In the genomic region with DNA sequence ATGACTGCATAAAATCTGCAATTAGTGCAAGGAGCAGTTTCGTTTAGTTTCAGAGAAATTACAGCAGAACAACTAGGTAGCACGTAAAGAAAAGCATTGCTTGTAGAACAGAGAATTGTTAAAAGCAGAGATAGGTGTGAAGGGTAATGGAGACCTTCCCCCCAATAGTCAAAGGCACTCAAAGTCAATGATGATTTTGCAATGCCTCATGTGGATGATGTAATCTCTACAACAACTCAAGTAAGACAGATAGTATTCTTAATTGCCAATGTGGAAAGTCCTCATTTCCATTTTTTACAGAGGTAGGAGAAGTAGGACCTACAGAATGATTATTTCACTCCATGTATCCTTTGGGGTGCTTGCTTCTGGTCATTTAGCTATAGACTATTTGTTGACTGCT, we compare ENCODE assay signal across 32 cellular contexts.
"Had no signal": no experiment of that assay in that cellular context is flagged by ENCODE, and none has a peak within 500 bp of the region (broad histone marks: within the 10 kb centered on the region; RNA-seq: fewer than 3 reads in every experiment).

No MANE protein-coding gene starts in this region.

- H3K4me1 ChIP-seq: adrenal gland, breast epithelium, colonic mucosa, foreskin keratinocyte, gastrocnemius medialis, heart right ventricle had no signal

- H3K4me3 ChIP-seq: adrenal gland, breast epithelium, cardiac muscle cell, colonic mucosa, esophagus muscularis mucosa, gastrocnemius medialis, heart right ventricle, hepatocyte had no signal

- H3K36me3 ChIP-seq: adrenal gland, breast epithelium, cardiac muscle cell, colonic mucosa, esophagus muscularis mucosa, gastrocnemius medialis, heart right ventricle, WERI-Rb-1 had no signal

- ATAC-seq: activated CD4-positive, CD25-positive, alpha-beta regulatory T cell treated with anti-CD3 and anti-CD28 coated beads, Interleukin-2, amount 50 U/mL, for 24 hours; activated CD8-positive, alpha-beta memory T cell treated with anti-CD3 and anti-CD28 coated beads, Interleukin-2, amount 10 ng/mL, durations not matched to agents 7 days and 5 days; activated CD8-positive, alpha-beta T cell treated with anti-CD3 and anti-CD28 coated beads, Interleukin-2, amount 10 ng/mL, durations not matched to agents 7 days and 5 days; activated naive CD8-positive, alpha-beta T cell treated with anti-CD3 and anti-CD28 coated beads, Interleukin-2, amount 50 U/mL, for 24 hours; foreskin keratinocyte; gastrocnemius medialis; heart right ventricle; T-helper 17 cell had no signal

- H3K4me2 ChIP-seq: hepatocyte had no signal

- H3K9me3 ChIP-seq: adrenal gland, colonic mucosa, esophagus muscularis mucosa, gastrocnemius medialis had no signal

- H3K27ac ChIP-seq: adrenal gland, breast epithelium, cardiac muscle cell, colonic mucosa, esophagus muscularis mucosa, foreskin keratinocyte, gastrocnemius medialis, heart right ventricle, hepatocyte, WERI-Rb-1 had no signal

- DNase-seq: activated B cell treated with CpG ODN at 0.5 μM for 24 hours; activated CD4-positive, alpha-beta T cell treated with anti-CD3 and anti-CD28 coated beads for 48 hours; activated CD4-positive, alpha-beta T cell treated with anti-CD3 and anti-CD28 coated beads, Interleukin-2, amount 50 U/mL, for 1 hour; activated CD4-positive, alpha-beta T cell treated with anti-CD3 and anti-CD28 coated beads, Interleukin-2, amount 50 U/mL, for 48 hours; activated CD8-positive, alpha-beta memory T cell treated with anti-CD3 and anti-CD28 coated beads, Interleukin-2, amount 10 ng/mL, durations not matched to agents 7 days and 5 days; activated CD8-positive, alpha-beta memory T cell treated with anti-CD3 and anti-CD28 coated beads, Interleukin-2, amount 50 U/mL, for 4 hours; activated CD8-positive, alpha-beta T cell treated with anti-CD3 and anti-CD28 coated beads, Interleukin-2, amount 10 ng/mL, durations not matched to agents 7 days and 5 days; activated effector memory CD4-positive, alpha-beta T cell treated with anti-CD3 and anti-CD28 coated beads, Interleukin-2, amount 50 U/mL, for 16 hours; activated naive CD4-positive, alpha-beta T cell treated with anti-CD3 and anti-CD28 coated beads for 36 hours; activated naive CD8-positive, alpha-beta T cell treated with anti-CD3 and anti-CD28 coated beads for 36 hours; activated naive CD8-positive, alpha-beta T cell treated with anti-CD3 and anti-CD28 coated beads, Interleukin-2, amount 50 U/mL, for 24 hours; activated T-cell treated with anti-CD3 and anti-CD28 coated beads, Interleukin-2, amount 50 U/mL, for 1 hour; activated T-cell treated with anti-CD3 and anti-CD28 coated beads, Interleukin-2, amount 50 U/mL, for 48 hours; adrenal gland; amygdala; aorta; central memory CD4-positive, alpha-beta T cell; cerebellar nuclear complex; colonic mucosa; effector CD8-positive, alpha-beta T cell; erythroblast; foreskin keratinocyte; gastrocnemius medialis; heart right ventricle; T-helper 17 cell; T1000; WERI-Rb-1 had no signal

- H2AFZ ChIP-seq: hepatocyte had no signal

- H3K27me3 ChIP-seq: breast epithelium, cardiac muscle cell, colonic mucosa, esophagus muscularis mucosa, gastrocnemius medialis, hepatocyte had no signal

- H3K79me2 ChIP-seq: hepatocyte had no signal
